9 cellular contexts compared by ENCODE assay signal in the genomic region with DNA sequence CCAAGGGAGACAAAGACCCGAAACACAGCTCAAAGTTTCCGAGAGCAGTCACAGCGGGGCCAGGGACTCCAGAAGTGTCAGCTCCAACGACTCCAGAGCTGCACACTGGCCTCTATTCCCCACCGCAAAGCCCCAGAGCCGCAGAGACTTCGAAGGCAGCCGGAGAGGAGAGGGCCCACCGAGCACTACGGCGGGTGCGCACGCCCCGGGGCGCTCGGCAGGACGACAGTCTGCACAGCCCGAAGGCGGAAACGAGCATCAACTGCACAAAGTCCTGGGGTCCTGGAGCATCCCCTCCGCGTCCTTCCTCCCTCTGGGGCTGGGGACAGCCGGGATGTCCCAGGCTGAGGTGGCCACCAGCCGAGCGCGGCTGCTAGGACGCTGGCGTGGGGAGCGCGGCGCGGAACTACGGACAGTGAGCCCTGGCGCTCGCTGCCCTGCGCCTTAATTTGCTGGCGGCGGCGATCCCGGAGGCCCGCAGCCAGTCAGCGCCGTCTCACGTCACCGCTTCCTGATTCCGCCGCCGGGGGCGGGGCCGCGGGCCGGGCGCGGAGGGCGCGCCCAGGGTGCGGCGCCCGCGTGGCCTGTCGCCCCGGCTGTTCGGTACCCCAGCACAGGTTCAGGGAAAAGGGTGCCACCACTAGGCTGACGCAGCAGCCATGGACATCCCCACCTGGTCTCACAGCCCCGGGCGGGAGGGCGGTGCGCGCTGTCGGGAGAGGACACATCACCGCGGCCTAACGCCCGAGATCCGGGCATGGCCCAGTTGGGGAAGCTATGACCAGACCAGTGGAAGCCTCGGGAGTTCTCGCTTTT. TPM values are rescaled to one million over a fixed set of nuclear protein-coding genes. Genes with fewer than 3 reads are reported as not detected.
DNase-seq lines count a peak whose midpoint lies in the region; ATAC-seq, FAIRE-seq and TF ChIP-seq lines count a peak whose summit lies in the region.
"Had no signal": no experiment of that assay in that cellular context is flagged by ENCODE, and none has a peak within 500 bp of the region (broad histone marks: within the 10 kb centered on the region; RNA-seq: fewer than 3 reads in every experiment).

A gene with protein sequence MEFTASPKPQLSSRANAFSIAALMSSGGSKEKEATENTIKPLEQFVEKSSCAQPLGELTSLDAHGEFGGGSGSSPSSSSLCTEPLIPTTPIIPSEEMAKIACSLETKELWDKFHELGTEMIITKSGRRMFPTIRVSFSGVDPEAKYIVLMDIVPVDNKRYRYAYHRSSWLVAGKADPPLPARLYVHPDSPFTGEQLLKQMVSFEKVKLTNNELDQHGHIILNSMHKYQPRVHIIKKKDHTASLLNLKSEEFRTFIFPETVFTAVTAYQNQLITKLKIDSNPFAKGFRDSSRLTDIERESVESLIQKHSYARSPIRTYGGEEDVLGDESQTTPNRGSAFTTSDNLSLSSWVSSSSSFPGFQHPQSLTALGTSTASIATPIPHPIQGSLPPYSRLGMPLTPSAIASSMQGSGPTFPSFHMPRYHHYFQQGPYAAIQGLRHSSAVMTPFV (minus strand): TSS at position 421 of the 816 bp plus-strand sequence. CDS start 480 bp downstream, outside the sequence.

- H2AFZ ChIP-seq in endothelial cell of umbilical vein (ENCODE audit: low read depth, low read length), result peak within 1 kb of the TSS; percentile 93

- POLR2A ChIA-PET in A673 (lab: Charles Lee; ENCODE audit: low non-redundant PET), result no interaction called here
- POLR2A ChIA-PET in endothelial cell of umbilical vein (lab: Charles Lee), result no interaction called here

- H3K4me2 ChIP-seq in endothelial cell of umbilical vein (ENCODE audit: insufficient read depth, low read length), result peak within 1 kb of the TSS; percentile 63

- H3K4me1 ChIP-seq in A673 (ENCODE audit: insufficient read depth, low read length, poor library complexity, severe bottlenecking) (no peaks in the 10 kb centered on the region), endothelial cell of umbilical vein (ENCODE audit: control insufficient read depth, extremely low read depth, insufficient read depth, low read length) (peaks cover 12% of the 10 kb centered on the region), muscle layer of duodenum (ENCODE audit: control insufficient read depth in 1 of 2, insufficient read depth in 2 of 2, low read length in 2 of 2) (peaks cover 0 to 33% of the 10 kb centered on the region in 2 donors)

- H3K27me3 ChIP-seq in A673 (replicated peaks; ENCODE audit: insufficient read depth, low read depth, low read length, poor library complexity) (peaks cover 99% of the 10 kb centered on the region), endothelial cell of umbilical vein (ENCODE audit: control insufficient read depth in 2 of 2, insufficient read depth in 2 of 2, low read length in 2 of 2) (peaks cover 88 to 100% of the 10 kb centered on the region in 2 experiments), muscle layer of duodenum (ENCODE audit: low read depth, low read length) (peaks cover 84% of the 10 kb centered on the region)

- DNase-seq in A673 (ENCODE audit: low spot score) (peak; percentile 62), RPMI7951 (ENCODE audit: low read depth) (peak; percentile 31), endothelial cell of umbilical vein (ENCODE audit: low read depth, low spot score) (peak; percentile 35), cerebellum (ENCODE audit: low spot score) (no peak), urothelium cell line (ENCODE audit: low spot score) (no peak)

- CTCF ChIA-PET in A673 (lab: Charles Lee) (no interaction called here), endothelial cell of umbilical vein (lab: Charles Lee) (interaction anchor here (0.8 to 1.4 kb wide), 2 partner anchors 12 to 171 kb away, joined by 3 to 7 read pairs; no protein-coding TSS in a partner anchor)

- dilution Hi-C loops in endothelial cell of umbilical vein (cut with MboI; ENCODE audit: extremely low pct_ligation_motif_present, low sequenced_read_pairs), result no loop called here

- H4K20me1 ChIP-seq in endothelial cell of umbilical vein (replicated peaks; ENCODE audit: control insufficient read depth, extremely low read depth, insufficient read depth, low read length), result no peaks in the 10 kb centered on the region

- no peaks in the 10 kb centered on the region for H3K36me3 ChIP-seq in A673 (ENCODE audit: insufficient read depth, low read length, poor library complexity, severe bottlenecking)
- no peaks in the 10 kb centered on the region for H3K36me3 ChIP-seq in endothelial cell of umbilical vein (ENCODE audit: control insufficient read depth in 2 of 2, extremely low read depth in 1 of 2, insufficient read depth in 2 of 2, low read length in 2 of 2)
- H3K36me3 ChIP-seq in muscle layer of duodenum (ENCODE audit: control insufficient read depth in 1 of 2, insufficient read depth in 2 of 2, low read length in 2 of 2), result no peaks in the 10 kb centered on the region

- intact Hi-C loops in A673 (cut with micrococcal nuclease; ENCODE audit: unreplicated experiment), result no loop called here
- intact Hi-C loops in endothelial cell of umbilical vein (cut with micrococcal nuclease), result loop anchor here (10.0 kb wide), 1 partner anchor 799 kb away; no protein-coding TSS in a partner anchor

- no peaks in the 10 kb centered on the region for H3K79me2 ChIP-seq in endothelial cell of umbilical vein (ENCODE audit: control insufficient read depth, insufficient read depth, low read length)

- H3K4me3 ChIP-seq in A673 (ENCODE audit: low read depth, low read length, poor library complexity, severe bottlenecking) (peak within 1 kb of the TSS; percentile 56), endothelial cell of umbilical vein (replicated peaks in 1 of 3; ENCODE audit: insufficient read depth in 1 of 3, low read depth in 1 of 3, low read length in 3 of 3) (peak within 1 kb of the TSS; percentile 16 to 45 (median 32)), muscle layer of duodenum (ENCODE audit: low read depth in 1 of 2, low read length in 2 of 2) (peak within 1 kb of the TSS; percentile 37 to 62)

- no peak for FAIRE-seq in endothelial cell of umbilical vein (lab: Jason Lieb, UNC)
- no peak for FAIRE-seq in urothelium cell line (lab: Jason Lieb, UNC)
- FAIRE-seq: colon had no signal

- TF ChIP-seq POLR2A in endothelial cell of umbilical vein (IDR thresholded peaks at IDR 0.05; ENCODE audit: low read depth, low read length), result no peak

- H3K27ac ChIP-seq in A673 (ENCODE audit: low read depth, low read length, poor library complexity, severe bottlenecking) (no peak within 1 kb of the TSS), endothelial cell of umbilical vein (ENCODE audit: insufficient read depth, low read depth, low read length) (no peak within 1 kb of the TSS), muscle layer of duodenum (ENCODE audit: low read length) (no peak within 1 kb of the TSS)

- TF ChIP-seq CTCF in A673 (conservative IDR thresholded peaks at IDR 0.05; ENCODE audit: low read depth, low read length) (no peak), endothelial cell of umbilical vein (IDR thresholded peaks at IDR 0.05; ENCODE audit: extremely low read depth in 1 of 2, insufficient read depth in 1 of 2, low read depth in 1 of 2, low read length in 2 of 2) (no peak)

- BruUV-seq in A673 (replicated peaks; lab: Mats Ljungman, UMichigan) (no TSS peak), endothelial cell of umbilical vein (replicated peaks; lab: Mats Ljungman, UMichigan) (no TSS peak)

- H3K9me1 ChIP-seq in endothelial cell of umbilical vein (replicated peaks; ENCODE audit: control insufficient read depth, extremely low read depth, insufficient read depth, low read length), result no peaks in the 10 kb centered on the region

- H3K9ac ChIP-seq in endothelial cell of umbilical vein (replicated peaks; ENCODE audit: extremely low read depth, insufficient read depth, low read length), result no peak within 1 kb of the TSS

- peak; percentile 84 for ATAC-seq in GM19351 (IDR thresholded peaks at IDR 0.05; ENCODE audit: unreplicated experiment)
- no peak for ATAC-seq in GM21723 (IDR thresholded peaks at IDR 0.05; ENCODE audit: unreplicated experiment)

- H3K9me3 ChIP-seq in A673 (ENCODE audit: low read depth, low read length, poor library complexity, severe bottlenecking), result no peaks in the 10 kb centered on the region
- no peaks in the 10 kb centered on the region for H3K9me3 ChIP-seq in endothelial cell of umbilical vein (replicated peaks; ENCODE audit: control insufficient read depth, insufficient read depth, low read length)
- peaks cover 0 to 7% of the 10 kb centered on the region in 2 donors for H3K9me3 ChIP-seq in muscle layer of duodenum (ENCODE audit: control insufficient read depth in 1 of 2, low read length in 2 of 2)

TF ChIP-seq in endothelial cell of umbilical vein, 7 proteins besides CTCF, POLR2A, EP300 and RAD21:
- TF ChIP-seq POLR2AphosphoS5 (IDR thresholded peaks at IDR 0.05; ENCODE audit: insufficient read depth, low read depth, low read length) (no peak), FOS (IDR thresholded peaks at IDR 0.05; ENCODE audit: borderline replicate concordance, insufficient read depth, low read length) (no peak), EZH2 (IDR thresholded peaks at IDR 0.05; ENCODE audit: borderline replicate concordance, low read depth, low read length, severe bottlenecking) (peak; percentile 92), GATA2 (IDR thresholded peaks at IDR 0.05; ENCODE audit: insufficient read depth, insufficient read length, low read depth, low read length) (no peak), JUN (IDR thresholded peaks at IDR 0.05; ENCODE audit: borderline replicate concordance, insufficient read depth, insufficient read length, low read depth) (no peak), MYC (IDR thresholded peaks at IDR 0.05; ENCODE audit: low read depth, low read length) (no peak)
- TF ChIP-seq, protein P1, sequence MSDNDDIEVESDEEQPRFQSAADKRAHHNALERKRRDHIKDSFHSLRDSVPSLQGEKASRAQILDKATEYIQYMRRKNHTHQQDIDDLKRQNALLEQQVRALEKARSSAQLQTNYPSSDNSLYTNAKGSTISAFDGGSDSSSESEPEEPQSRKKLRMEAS (IDR thresholded peaks at IDR 0.05; ENCODE audit: insufficient read depth, insufficient read length), result no peak

RNA-seq across cellular contexts. Expression of the gene that starts here (rescaled TPM):
- 1.8 TPM in 2 replicates for total RNA-seq in A673 (2021)
- 0.12 and 0.29 TPM in 2 replicates for total RNA-seq in RPMI7951 (2014; rRNA removed; shearing (Covaris generic))
- not detected in 2 replicates for total RNA-seq in endothelial cell of umbilical vein
- polyA plus RNA-seq in endothelial cell of umbilical vein, result not detected in 2 replicates
- not detected in 2 replicates for polyA plus RNA-seq in endothelial cell of umbilical vein (2011; cell fraction: cytosol; rRNA removed)
- not detected in 2 replicates for polyA plus RNA-seq in endothelial cell of umbilical vein (2011; cell fraction: nucleus; rRNA removed)
- not detected in 2 replicates for polyA plus RNA-seq in endothelial cell of umbilical vein (2012)
- 0.87 TPM in 1 of 2 replicates, not detected in the other for polyA minus RNA-seq in endothelial cell of umbilical vein
- 8.3 TPM for polyA minus RNA-seq in endothelial cell of umbilical vein (2011; cell fraction: cytosol; rRNA and poly(A)+ RNA removed)
- polyA minus RNA-seq in endothelial cell of umbilical vein (2011; cell fraction: nucleus; rRNA and poly(A)+ RNA removed), result 0.24 TPM in 1 of 2 replicates, not detected in the other
- not detected for total RNA-seq in cerebellum

Comparison
In these comparisons a context has a peak if more than half of its experiments do, and no peak if none do; other contexts are left out.
1. Peak in DNase-seq in RPMI7951; RNA of the gene not detected or under 1 TPM.
2. DNase-seq: peak in A673 (single experiment) and endothelial cell of umbilical vein (single experiment); none in cerebellum (single experiment) and urothelium cell line (single experiment).
3. Peak in every context shown above with its lines, with median percentiles within 50 percentile points of each other: H3K4me3 ChIP-seq.